Comparison of ENCODE assay signal across 1 cellular context in the genomic region with DNA sequence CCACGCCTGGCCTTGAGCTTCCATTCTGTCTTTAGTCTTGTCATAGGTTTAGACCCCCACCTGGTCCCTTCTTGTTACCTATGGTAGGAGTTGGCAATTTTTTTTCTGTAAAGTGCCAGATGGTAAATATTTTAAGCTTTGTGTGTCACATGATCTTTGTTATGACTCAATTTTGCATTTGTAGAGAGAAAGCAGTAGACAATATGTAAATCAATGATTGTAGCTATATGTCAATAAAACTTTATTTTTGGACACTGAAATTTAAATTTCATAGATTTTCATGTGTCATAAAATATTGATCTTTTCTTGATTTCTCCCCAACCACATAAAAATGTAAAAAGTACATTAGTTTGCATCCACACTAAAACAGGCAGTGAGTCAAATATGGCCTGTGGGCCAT.
TF ChIP-seq lines count a peak whose summit lies in the region.

No MANE protein-coding gene starts in this region.

TF ChIP-seq in GM12878, 131 proteins besides CTCF, POLR2A, EP300 and RAD21:
- TF ChIP-seq, protein P1, sequence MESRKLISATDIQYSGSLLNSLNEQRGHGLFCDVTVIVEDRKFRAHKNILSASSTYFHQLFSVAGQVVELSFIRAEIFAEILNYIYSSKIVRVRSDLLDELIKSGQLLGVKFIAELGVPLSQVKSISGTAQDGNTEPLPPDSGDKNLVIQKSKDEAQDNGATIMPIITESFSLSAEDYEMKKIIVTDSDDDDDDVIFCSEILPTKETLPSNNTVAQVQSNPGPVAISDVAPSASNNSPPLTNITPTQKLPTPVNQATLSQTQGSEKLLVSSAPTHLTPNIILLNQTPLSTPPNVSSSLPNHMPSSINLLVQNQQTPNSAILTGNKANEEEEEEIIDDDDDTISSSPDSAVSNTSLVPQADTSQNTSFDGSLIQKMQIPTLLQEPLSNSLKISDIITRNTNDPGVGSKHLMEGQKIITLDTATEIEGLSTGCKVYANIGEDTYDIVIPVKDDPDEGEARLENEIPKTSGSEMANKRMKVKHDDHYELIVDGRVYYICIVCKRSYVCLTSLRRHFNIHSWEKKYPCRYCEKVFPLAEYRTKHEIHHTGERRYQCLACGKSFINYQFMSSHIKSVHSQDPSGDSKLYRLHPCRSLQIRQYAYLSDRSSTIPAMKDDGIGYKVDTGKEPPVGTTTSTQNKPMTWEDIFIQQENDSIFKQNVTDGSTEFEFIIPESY (IDR thresholded peaks at IDR 0.05) = no peak
- TF ChIP-seq, protein P2, sequence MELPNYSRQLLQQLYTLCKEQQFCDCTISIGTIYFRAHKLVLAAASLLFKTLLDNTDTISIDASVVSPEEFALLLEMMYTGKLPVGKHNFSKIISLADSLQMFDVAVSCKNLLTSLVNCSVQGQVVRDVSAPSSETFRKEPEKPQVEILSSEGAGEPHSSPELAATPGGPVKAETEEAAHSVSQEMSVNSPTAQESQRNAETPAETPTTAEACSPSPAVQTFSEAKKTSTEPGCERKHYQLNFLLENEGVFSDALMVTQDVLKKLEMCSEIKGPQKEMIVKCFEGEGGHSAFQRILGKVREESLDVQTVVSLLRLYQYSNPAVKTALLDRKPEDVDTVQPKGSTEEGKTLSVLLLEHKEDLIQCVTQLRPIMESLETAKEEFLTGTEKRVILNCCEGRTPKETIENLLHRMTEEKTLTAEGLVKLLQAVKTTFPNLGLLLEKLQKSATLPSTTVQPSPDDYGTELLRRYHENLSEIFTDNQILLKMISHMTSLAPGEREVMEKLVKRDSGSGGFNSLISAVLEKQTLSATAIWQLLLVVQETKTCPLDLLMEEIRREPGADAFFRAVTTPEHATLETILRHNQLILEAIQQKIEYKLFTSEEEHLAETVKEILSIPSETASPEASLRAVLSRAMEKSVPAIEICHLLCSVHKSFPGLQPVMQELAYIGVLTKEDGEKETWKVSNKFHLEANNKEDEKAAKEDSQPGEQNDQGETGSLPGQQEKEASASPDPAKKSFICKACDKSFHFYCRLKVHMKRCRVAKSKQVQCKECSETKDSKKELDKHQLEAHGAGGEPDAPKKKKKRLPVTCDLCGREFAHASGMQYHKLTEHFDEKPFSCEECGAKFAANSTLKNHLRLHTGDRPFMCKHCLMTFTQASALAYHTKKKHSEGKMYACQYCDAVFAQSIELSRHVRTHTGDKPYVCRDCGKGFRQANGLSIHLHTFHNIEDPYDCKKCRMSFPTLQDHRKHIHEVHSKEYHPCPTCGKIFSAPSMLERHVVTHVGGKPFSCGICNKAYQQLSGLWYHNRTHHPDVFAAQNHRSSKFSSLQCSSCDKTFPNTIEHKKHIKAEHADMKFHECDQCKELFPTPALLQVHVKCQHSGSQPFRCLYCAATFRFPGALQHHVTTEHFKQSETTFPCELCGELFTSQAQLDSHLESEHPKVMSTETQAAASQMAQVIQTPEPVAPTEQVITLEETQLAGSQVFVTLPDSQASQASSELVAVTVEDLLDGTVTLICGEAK (IDR thresholded peaks at IDR 0.05; ENCODE audit: borderline replicate concordance) = peak; percentile 58
